8 cellular contexts compared by ENCODE assay signal in genomic region chr6:109236140-109237081, GRCh38.
DNase-seq lines count a peak whose midpoint lies in the region; ATAC-seq and TF ChIP-seq lines count a peak whose summit lies in the region.

No MANE protein-coding gene starts in this region.

- H3K4me3 ChIP-seq in upper lobe of left lung, result no peak overlapping the region

- POLR2A ChIA-PET in MCF 10A (lab: Yijun Ruan, JAX), result interaction anchor here (0.6 kb wide), 1 partner anchor 77 kb away, joined by 3 read pairs; no protein-coding TSS in a partner anchor

- WGBS in upper lobe of left lung, 2 donors, result 66 to 67% methylated on average over 14 to 18 of the region's 18 CpGs

- intact Hi-C loops in MCF 10A (cut with micrococcal nuclease), result no loop called here

- H3K27me3 ChIP-seq in upper lobe of left lung, result no peaks in the 10 kb centered on the region

- H3K4me1 ChIP-seq in upper lobe of left lung, result peaks cover 8 to 16% (median 12%) of the 10 kb centered on the region in 4 donors

- CTCF ChIA-PET in MCF 10A (lab: Yijun Ruan, JAX), result interaction anchor here (0.6 to 1.1 kb wide), 2 partner anchors 49 to 55 kb away, joined by 3 read pairs; no protein-coding TSS in a partner anchor

- peaks cover 6% of the 10 kb centered on the region for H3K36me3 Mint-ChIP-seq in T-helper 2 cell treated with Interferon-gamma antibody and Interleukin-4, amounts not matched to agents 5 μg/mL and 100 μg/mL, for 36 hours (ENCODE audit: low read depth)
- H3K36me3 Mint-ChIP-seq in MCF 10A (ENCODE audit: insufficient read depth, unreplicated experiment), result no peaks in the 10 kb centered on the region

- no peaks in the 10 kb centered on the region for H3K36me3 ChIP-seq in upper lobe of left lung

- H3K4me1 Mint-ChIP-seq in T-helper 2 cell treated with Interferon-gamma antibody and Interleukin-4, amounts not matched to agents 5 μg/mL and 100 μg/mL, for 36 hours (ENCODE audit: low read depth), result peaks cover 25% of the 10 kb centered on the region
- peaks cover 8% of the 10 kb centered on the region for H3K4me1 Mint-ChIP-seq in MCF 10A (ENCODE audit: insufficient read depth, unreplicated experiment)

- no peak for TF ChIP-seq POLR2A in upper lobe of left lung (IDR thresholded peaks at IDR 0.05)

- peak overlapping the region; percentile 90 for H3K27ac Mint-ChIP-seq in T-helper 2 cell treated with Interferon-gamma antibody and Interleukin-4, amounts not matched to agents 5 μg/mL and 100 μg/mL, for 36 hours
- no peak overlapping the region for H3K27ac Mint-ChIP-seq in MCF 10A (ENCODE audit: low read depth, unreplicated experiment)

- H3K27me3 Mint-ChIP-seq in T-helper 2 cell treated with Interferon-gamma antibody and Interleukin-4, amounts not matched to agents 5 μg/mL and 100 μg/mL, for 36 hours (ENCODE audit: low read depth), result no peaks in the 10 kb centered on the region
- no peaks in the 10 kb centered on the region for H3K27me3 Mint-ChIP-seq in MCF 10A (ENCODE audit: insufficient read depth, unreplicated experiment)

- peak overlapping the region; percentile 47 for H3K4me3 Mint-ChIP-seq in T-helper 2 cell treated with Interferon-gamma antibody and Interleukin-4, amounts not matched to agents 5 μg/mL and 100 μg/mL, for 36 hours
- H3K4me3 Mint-ChIP-seq in MCF 10A (ENCODE audit: unreplicated experiment), result no peak overlapping the region

- DNase-seq in KG1 (lab: John Stamatoyannopoulos, UW) (peak; percentile 40), iPS-NIHi7 (ENCODE audit: extremely low spot score) (peak; percentile 78), upper lobe of left lung (no peak), MCF 10A (ENCODE audit: unreplicated experiment) (no peak)
- DNase-seq in T-helper 2 cell treated with Interferon-gamma antibody and Interleukin-4, amounts not matched to agents 5 μg/mL and 100 μg/mL, for 36 hours (ENCODE audit: low spot score), result peak; percentile 30

- BruUV-seq in MCF 10A (replicated peaks; lab: Mats Ljungman, UMichigan), result no TSS peak

- no peaks in the 10 kb centered on the region for H3K9me3 ChIP-seq in upper lobe of left lung

- peaks cover 7% of the 10 kb centered on the region for H3K9me3 Mint-ChIP-seq in T-helper 2 cell treated with Interferon-gamma antibody and Interleukin-4, amounts not matched to agents 5 μg/mL and 100 μg/mL, for 36 hours
- no peaks in the 10 kb centered on the region for H3K9me3 Mint-ChIP-seq in MCF 10A (ENCODE audit: unreplicated experiment)

- TF ChIP-seq EP300 in upper lobe of left lung (IDR thresholded peaks at IDR 0.05), result no peak

- TF ChIP-seq CTCF in upper lobe of left lung (IDR thresholded peaks at IDR 0.05) (no peak), MCF 10A (IDR thresholded peaks at IDR 0.05; ENCODE audit: unreplicated experiment) (no peak)

- ATAC-seq in GM18498 (IDR thresholded peaks at IDR 0.05; ENCODE audit: unreplicated experiment), result peak; percentile 65
- no peak for ATAC-seq in upper lobe of left lung (ENCODE audit: low FRiP score in 2 of 2)
- ATAC-seq in GM18858 (IDR thresholded peaks at IDR 0.05; ENCODE audit: unreplicated experiment), result no peak
- ATAC-seq in GM21526 (IDR thresholded peaks at IDR 0.05; ENCODE audit: low FRiP score, unreplicated experiment), result no peak

- H3K27ac ChIP-seq in upper lobe of left lung, result peak overlapping the region in 3 of 4 donors; percentile 59 to 65 (median 61)

Comparison
In these comparisons a context has a peak if more than half of its experiments do, and no peak if none do; other contexts are left out.
1. DNase-seq: peak in KG1 (single experiment), T-helper 2 cell treated with Interferon-gamma antibody and Interleukin-4, amounts not matched to agents 5 μg/mL and 100 μg/mL, for 36 hours (single experiment) and iPS-NIHi7 (single experiment); none in upper lobe of left lung (0 of 2) and MCF 10A (single experiment).